In the genomic region with DNA sequence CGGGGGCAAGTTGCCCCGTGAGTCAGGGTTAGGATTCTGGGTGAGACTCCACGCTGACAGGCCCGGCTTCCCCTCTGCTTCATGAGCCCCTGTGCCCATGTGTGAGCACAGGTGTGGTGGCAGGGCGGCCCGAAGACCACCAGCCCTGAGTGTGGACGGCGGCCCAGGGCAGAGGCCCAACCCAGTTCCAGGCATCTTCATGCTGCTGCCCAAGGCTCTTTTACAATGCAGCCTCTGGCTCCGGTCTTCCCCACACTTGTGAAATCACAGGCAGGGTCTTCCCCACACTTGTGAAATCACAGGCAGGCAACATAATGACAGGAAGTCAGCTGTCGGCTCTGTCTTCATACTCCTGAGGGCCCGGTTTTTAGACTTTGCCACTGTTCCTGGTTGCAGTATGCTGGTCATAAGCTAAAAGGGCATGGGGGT, we compare ENCODE assay signal across 8 cellular contexts.
DNase-seq lines count a peak whose midpoint lies in the region; ATAC-seq and FAIRE-seq lines count a peak whose summit lies in the region.

No MANE protein-coding gene starts in this region.

- ATAC-seq in central memory CD8-positive, alpha-beta T cell (replicated peaks; ENCODE audit: extremely low read depth, poor library complexity, severe bottlenecking), result no peak
- peak; percentile 88 to 93 for ATAC-seq in natural killer cell treated with Interleukin-12 subunit alpha and Interleukin-12 subunit beta and Interleukin-15 and Interleukin-18, amount 100 ng/mL, for 72 hours
- ATAC-seq in HG03571 (IDR thresholded peaks at IDR 0.05; ENCODE audit: unreplicated experiment) (no peak), HG03457 (IDR thresholded peaks at IDR 0.05; ENCODE audit: unreplicated experiment) (no peak)

- DNase-seq in CD1c-positive myeloid dendritic cell (ENCODE audit: extremely low spot score) (peak; percentile 79), KBM-7 (peak; percentile 67), dedifferentiated amniotic fluid mesenchymal stem cell (ENCODE audit: extremely low spot score) (no peak), frontal cortex (ENCODE audit: low spot score in 2 of 2) (no peak)
- no peak for DNase-seq in central memory CD8-positive, alpha-beta T cell (ENCODE audit: low spot score in 2 of 2)
- peak; percentile 85 for DNase-seq in natural killer cell treated with Interleukin-12 subunit alpha and Interleukin-12 subunit beta and Interleukin-15 and Interleukin-18, amount 100 ng/mL, for 72 hours (ENCODE audit: low spot score)

- H3K27ac Mint-ChIP-seq in central memory CD8-positive, alpha-beta T cell (ENCODE audit: low read depth), result peak overlapping the region; percentile 86
- H3K27ac Mint-ChIP-seq in natural killer cell treated with Interleukin-12 subunit alpha and Interleukin-12 subunit beta and Interleukin-15 and Interleukin-18, amount 100 ng/mL, for 72 hours, result peak overlapping the region; percentile 73 to 91

- H3K4me1 Mint-ChIP-seq in central memory CD8-positive, alpha-beta T cell, result peaks cover 54% of the 10 kb centered on the region
- peaks cover 44 to 61% of the 10 kb centered on the region in 2 donors for H3K4me1 Mint-ChIP-seq in natural killer cell treated with Interleukin-12 subunit alpha and Interleukin-12 subunit beta and Interleukin-15 and Interleukin-18, amount 100 ng/mL, for 72 hours (ENCODE audit: low read depth in 2 of 2)

- H3K27me3 Mint-ChIP-seq in central memory CD8-positive, alpha-beta T cell, result no peaks in the 10 kb centered on the region
- no peaks in the 10 kb centered on the region for H3K27me3 Mint-ChIP-seq in natural killer cell treated with Interleukin-12 subunit alpha and Interleukin-12 subunit beta and Interleukin-15 and Interleukin-18, amount 100 ng/mL, for 72 hours

- H3K9me3 Mint-ChIP-seq in central memory CD8-positive, alpha-beta T cell, result no peaks in the 10 kb centered on the region
- no peaks in the 10 kb centered on the region for H3K9me3 Mint-ChIP-seq in natural killer cell treated with Interleukin-12 subunit alpha and Interleukin-12 subunit beta and Interleukin-15 and Interleukin-18, amount 100 ng/mL, for 72 hours

- in situ Hi-C loops in KBM-7 (cut with MboI; ENCODE audit: low pct_unique_long_range_greater_than_20kb, low sequenced_read_pairs), result no loop called here

- H3K36me3 Mint-ChIP-seq in central memory CD8-positive, alpha-beta T cell (ENCODE audit: insufficient read depth), result peaks cover 26% of the 10 kb centered on the region
- peaks cover 14% of the 10 kb centered on the region for H3K36me3 Mint-ChIP-seq in natural killer cell treated with Interleukin-12 subunit alpha and Interleukin-12 subunit beta and Interleukin-15 and Interleukin-18, amount 100 ng/mL, for 72 hours

- no peak for FAIRE-seq in frontal cortex (lab: Jason Lieb, UNC)

- no peak overlapping the region for H3K4me3 Mint-ChIP-seq in central memory CD8-positive, alpha-beta T cell
- H3K4me3 Mint-ChIP-seq in natural killer cell treated with Interleukin-12 subunit alpha and Interleukin-12 subunit beta and Interleukin-15 and Interleukin-18, amount 100 ng/mL, for 72 hours, result peak overlapping the region; percentile 75

Comparison
In these comparisons a context has a peak if more than half of its experiments do, and no peak if none do; other contexts are left out.
1. DNase-seq: peak in CD1c-positive myeloid dendritic cell (single experiment), KBM-7 (single experiment) and natural killer cell treated with Interleukin-12 subunit alpha and Interleukin-12 subunit beta and Interleukin-15 and Interleukin-18, amount 100 ng/mL, for 72 hours (single experiment); none in central memory CD8-positive, alpha-beta T cell (0 of 2), dedifferentiated amniotic fluid mesenchymal stem cell (single experiment) and frontal cortex (0 of 2).
2. ATAC-seq: peak in natural killer cell treated with Interleukin-12 subunit alpha and Interleukin-12 subunit beta and Interleukin-15 and Interleukin-18, amount 100 ng/mL, for 72 hours (2 of 2); none in central memory CD8-positive, alpha-beta T cell (single experiment), HG03571 (single experiment) and HG03457 (single experiment).